Comparison of ENCODE assay signal across 8 cellular contexts in genomic region chr12:121538699-121539061, GRCh38.
A peak's percentile ranks its signal among the peaks of the same experiment; 100 is the strongest.
DNase-seq lines count a peak whose midpoint lies in the region; ATAC-seq lines count a peak whose summit lies in the region.

No MANE protein-coding gene starts in this region.

- H3K27ac ChIP-seq in SK-N-MC, result no peak overlapping the region

- no peaks in the 10 kb centered on the region; the same call in 1 of the 2 replicates for H3K36me3 ChIP-seq in SK-N-MC (ENCODE audit: insufficient read depth, low read length)

- H3K9me3 ChIP-seq in SK-N-MC (ENCODE audit: low read depth, low read length), result no peaks in the 10 kb centered on the region

- H3K4me3 ChIP-seq in GM08714 (ENCODE audit: low read length), result peak overlapping the region; percentile 51; the same call in 1 of the 2 replicates
- H3K4me3 ChIP-seq in SK-N-MC, result peak overlapping the region; percentile 85

- DNase-seq in 8988T, result peak; percentile 80
- no peak for DNase-seq in SK-N-MC (ENCODE audit: low read depth, low spot score)
- peak; percentile 80 for DNase-seq in iPS-NIHi11 (ENCODE audit: low spot score)
- no peak for DNase-seq in NOMO-1 treated with DMSO at 0.1 percent for 48 hours (lab: John Stamatoyannopoulos, UW; ENCODE audit: unreplicated experiment)
- no peak for DNase-seq in NAMALWA (ENCODE audit: low spot score)
- DNase-seq in GM19238 (ENCODE audit: insufficient read length, low spot score), result no peak

- no peak for ATAC-seq in HG02759 (IDR thresholded peaks at IDR 0.05; ENCODE audit: unreplicated experiment)

- no peak overlapping the region for H3K9ac ChIP-seq in SK-N-MC (ENCODE audit: insufficient read length)

Comparison
In these comparisons a context has a peak if more than half of its experiments do, and no peak if none do; other contexts are left out.
1. DNase-seq: peak in 8988T (single experiment) and iPS-NIHi11 (single experiment); none in SK-N-MC (single experiment), NOMO-1 treated with DMSO at 0.1 percent for 48 hours (single experiment), NAMALWA (single experiment) and GM19238 (single experiment).